Comparison of ENCODE assay signal across 2 cellular contexts in the genomic region with DNA sequence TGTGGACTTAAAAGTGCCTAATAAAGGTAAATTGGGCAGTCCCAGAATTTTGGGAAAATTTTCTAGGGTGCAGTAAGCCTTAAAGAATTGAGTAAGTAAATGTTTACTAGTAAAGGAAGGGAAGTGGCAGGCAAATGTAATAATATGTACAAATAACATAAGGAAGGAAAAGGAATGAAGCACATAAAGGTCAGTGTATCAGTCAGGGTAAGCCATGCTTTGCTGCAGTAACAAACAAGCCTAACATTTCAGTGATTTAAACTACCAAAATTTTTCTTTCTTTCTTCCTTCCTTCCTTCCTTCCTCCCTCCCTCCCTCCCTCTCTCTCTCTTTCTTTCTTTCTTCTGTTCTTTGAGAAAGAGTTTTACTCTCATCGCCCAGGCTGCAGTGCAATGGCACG.
TF ChIP-seq lines count a peak whose summit lies in the region.

No MANE protein-coding gene starts in this region.

TF ChIP-seq in HepG2, 621 proteins besides CTCF, POLR2A, EP300 and RAD21:
- TF ChIP-seq ZNF12 (CRISPR knock-in tag; IDR thresholded peaks at IDR 0.05) = peak; percentile 97
- TF ChIP-seq, protein P1, sequence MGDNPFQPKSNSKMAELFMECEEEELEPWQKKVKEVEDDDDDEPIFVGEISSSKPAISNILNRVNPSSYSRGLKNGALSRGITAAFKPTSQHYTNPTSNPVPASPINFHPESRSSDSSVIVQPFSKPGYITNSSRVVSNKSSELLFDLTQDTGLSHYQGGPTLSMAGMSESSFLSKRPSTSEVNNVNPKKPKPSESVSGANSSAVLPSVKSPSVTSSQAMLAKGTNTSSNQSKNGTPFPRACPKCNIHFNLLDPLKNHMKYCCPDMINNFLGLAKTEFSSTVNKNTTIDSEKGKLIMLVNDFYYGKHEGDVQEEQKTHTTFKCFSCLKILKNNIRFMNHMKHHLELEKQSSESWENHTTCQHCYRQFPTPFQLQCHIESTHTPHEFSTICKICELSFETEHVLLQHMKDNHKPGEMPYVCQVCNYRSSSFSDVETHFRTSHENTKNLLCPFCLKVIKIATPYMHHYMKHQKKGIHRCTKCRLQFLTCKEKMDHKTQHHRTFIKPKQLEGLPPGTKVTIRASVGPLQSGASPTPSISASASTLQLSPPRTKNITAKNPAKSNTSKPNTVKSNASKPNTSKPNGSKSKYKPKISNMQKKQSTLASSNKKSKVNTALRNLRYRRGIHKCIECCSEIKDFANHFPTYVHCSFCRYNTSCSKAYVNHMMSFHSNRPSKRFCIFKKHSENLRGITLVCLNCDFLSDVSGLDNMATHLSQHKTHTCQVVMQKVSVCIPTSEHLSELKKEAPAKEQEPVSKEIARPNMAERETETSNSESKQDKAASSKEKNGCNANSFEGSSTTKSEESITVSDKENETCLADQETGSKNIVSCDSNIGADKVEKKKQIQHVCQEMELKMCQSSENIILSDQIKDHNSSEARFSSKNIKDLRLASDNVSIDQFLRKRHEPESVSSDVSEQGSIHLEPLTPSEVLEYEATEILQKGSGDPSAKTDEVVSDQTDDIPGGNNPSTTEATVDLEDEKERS (CRISPR knock-in tag; IDR thresholded peaks at IDR 0.05) = no peak
TF ChIP-seq in HepG2: peak in this region for 1.

TF ChIP-seq in K562, 482 proteins besides CTCF, POLR2A, EP300 and RAD21:
- TF ChIP-seq POU5F1 (IDR thresholded peaks at IDR 0.05; ENCODE audit: borderline replicate concordance, low read depth, low read length, partially characterized antibody) = no peak
- TF ChIP-seq ZNF12 (CRISPR knock-in tag; IDR thresholded peaks at IDR 0.05) = peak; percentile 69; the same call in 1 of the 2 replicates
- TF ChIP-seq MYC (IDR thresholded peaks at IDR 0.05; ENCODE audit: low read depth, low read length) = no peak
- no peak for TF ChIP-seq MYC (CRISPR knock-in tag; IDR thresholded peaks at IDR 0.05; ENCODE audit: borderline replicate concordance, low read depth)
- TF ChIP-seq, protein P2, sequence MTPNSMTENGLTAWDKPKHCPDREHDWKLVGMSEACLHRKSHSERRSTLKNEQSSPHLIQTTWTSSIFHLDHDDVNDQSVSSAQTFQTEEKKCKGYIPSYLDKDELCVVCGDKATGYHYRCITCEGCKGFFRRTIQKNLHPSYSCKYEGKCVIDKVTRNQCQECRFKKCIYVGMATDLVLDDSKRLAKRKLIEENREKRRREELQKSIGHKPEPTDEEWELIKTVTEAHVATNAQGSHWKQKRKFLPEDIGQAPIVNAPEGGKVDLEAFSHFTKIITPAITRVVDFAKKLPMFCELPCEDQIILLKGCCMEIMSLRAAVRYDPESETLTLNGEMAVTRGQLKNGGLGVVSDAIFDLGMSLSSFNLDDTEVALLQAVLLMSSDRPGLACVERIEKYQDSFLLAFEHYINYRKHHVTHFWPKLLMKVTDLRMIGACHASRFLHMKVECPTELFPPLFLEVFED (CRISPR knock-in tag; conservative IDR thresholded peaks at IDR 0.05) = no peak
